In the genomic region with DNA sequence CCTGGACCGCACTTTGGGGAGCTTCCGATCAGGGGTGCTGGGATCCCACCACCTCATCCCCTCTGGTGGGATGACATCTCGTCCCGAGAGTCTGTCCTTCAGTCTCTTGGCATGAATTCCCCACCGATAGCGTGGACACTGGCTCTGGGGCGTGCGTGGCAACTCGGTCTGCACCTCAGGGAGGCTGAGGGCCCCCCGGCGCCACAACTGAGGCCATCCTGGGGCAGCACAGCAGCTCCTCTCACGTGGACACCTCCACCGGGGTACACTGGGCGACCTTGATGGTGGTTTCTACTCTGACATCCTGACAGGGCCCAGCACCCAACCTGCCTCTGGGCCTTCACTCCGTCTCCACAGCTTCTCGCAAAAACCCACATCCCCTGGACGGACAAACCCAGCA, we compare ENCODE assay signal across 1 cellular context.
TF ChIP-seq lines count a peak whose summit lies in the region.

No MANE protein-coding gene starts in this region.

TF ChIP-seq in H1, 55 proteins besides CTCF, POLR2A, EP300 and RAD21:
- TF ChIP-seq BACH1 (IDR thresholded peaks at IDR 0.05; ENCODE audit: low read length) (no peak), SP1 (IDR thresholded peaks at IDR 0.05; ENCODE audit: low read depth, low read length) (no peak), CHD1 (IDR thresholded peaks at IDR 0.05; ENCODE audit: low read depth, low read length) (no peak), TAF1 (IDR thresholded peaks at IDR 0.05; ENCODE audit: low read depth, low read length) (no peak), JUND (IDR thresholded peaks at IDR 0.05; ENCODE audit: low read length) (no peak), RBBP5 (IDR thresholded peaks at IDR 0.05; ENCODE audit: borderline replicate concordance, low read depth, low read length) (no peak), CHD2 (IDR thresholded peaks at IDR 0.05; ENCODE audit: low read length) (no peak), HDAC6 (IDR thresholded peaks at IDR 0.05; ENCODE audit: low read depth, low read length) (no peak), YY1 (IDR thresholded peaks at IDR 0.05; ENCODE audit: low read depth, low read length) (no peak), SP4 (IDR thresholded peaks at IDR 0.05; ENCODE audit: low read length) (no peak)
- TF ChIP-seq, protein P1, sequence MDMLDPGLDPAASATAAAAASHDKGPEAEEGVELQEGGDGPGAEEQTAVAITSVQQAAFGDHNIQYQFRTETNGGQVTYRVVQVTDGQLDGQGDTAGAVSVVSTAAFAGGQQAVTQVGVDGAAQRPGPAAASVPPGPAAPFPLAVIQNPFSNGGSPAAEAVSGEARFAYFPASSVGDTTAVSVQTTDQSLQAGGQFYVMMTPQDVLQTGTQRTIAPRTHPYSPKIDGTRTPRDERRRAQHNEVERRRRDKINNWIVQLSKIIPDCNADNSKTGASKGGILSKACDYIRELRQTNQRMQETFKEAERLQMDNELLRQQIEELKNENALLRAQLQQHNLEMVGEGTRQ (IDR thresholded peaks at IDR 0.05; ENCODE audit: low read length): no peak
TF ChIP-seq in H1: peak in this region for 0.
